ENCODE assay signal across 2 cellular contexts in the genomic region with DNA sequence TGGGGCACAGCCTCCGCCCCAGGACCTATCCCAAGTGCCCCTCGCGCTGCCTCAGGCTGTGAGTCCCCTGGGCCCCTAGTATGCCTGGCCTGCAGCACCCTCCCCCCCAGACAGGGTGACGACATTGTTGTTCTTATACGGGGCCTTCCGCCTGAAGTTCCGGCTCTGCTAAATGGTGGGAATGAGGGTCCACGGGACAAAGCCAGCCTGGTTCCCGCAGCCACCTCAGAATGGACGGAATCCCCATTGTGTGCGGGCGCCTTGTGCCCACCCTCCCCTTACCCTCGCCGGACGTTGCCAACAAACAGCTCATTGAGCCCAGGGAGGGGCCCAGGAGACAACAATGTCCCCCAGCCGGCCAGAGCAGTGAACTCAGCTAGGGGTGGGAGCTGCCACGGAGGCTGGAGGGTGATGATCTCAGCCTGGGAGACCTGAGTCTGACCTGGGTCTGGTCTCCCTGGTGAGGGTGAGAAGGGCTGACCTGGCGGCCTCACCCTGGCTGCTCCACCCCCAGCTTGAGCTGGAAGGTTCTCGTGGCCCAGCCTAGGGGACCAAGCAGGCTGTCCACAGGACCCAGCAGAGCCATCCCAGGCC.
TF ChIP-seq lines count a peak whose summit lies in the region.

No MANE protein-coding gene starts in this region.

TF ChIP-seq in IMR-90, 13 proteins besides CTCF, POLR2A, EP300 and RAD21:
- TF ChIP-seq MAFK (IDR thresholded peaks at IDR 0.05; ENCODE audit: low read depth, low read length) (no peak), RFX5 (IDR thresholded peaks at IDR 0.05; ENCODE audit: low read depth, low read length) (no peak), CHD1 (IDR thresholded peaks at IDR 0.05; ENCODE audit: low read depth, low read length) (no peak), MAZ (IDR thresholded peaks at IDR 0.05; ENCODE audit: borderline replicate concordance, low read depth, low read length) (no peak), SMC3 (IDR thresholded peaks at IDR 0.05; ENCODE audit: low read depth, low read length) (no peak), CEBPB (IDR thresholded peaks at IDR 0.05; ENCODE audit: low read depth, low read length) (no peak), RCOR1 (IDR thresholded peaks at IDR 0.05; ENCODE audit: insufficient replicate concordance, low read length) (no peak), NFE2L2 (IDR thresholded peaks at IDR 0.05; ENCODE audit: low read depth, low read length) (no peak), BHLHE40 (IDR thresholded peaks at IDR 0.05; ENCODE audit: low read depth, low read length) (no peak), FOS (IDR thresholded peaks at IDR 0.05; ENCODE audit: low read depth, low read length) (no peak)
- TF ChIP-seq, protein P1, sequence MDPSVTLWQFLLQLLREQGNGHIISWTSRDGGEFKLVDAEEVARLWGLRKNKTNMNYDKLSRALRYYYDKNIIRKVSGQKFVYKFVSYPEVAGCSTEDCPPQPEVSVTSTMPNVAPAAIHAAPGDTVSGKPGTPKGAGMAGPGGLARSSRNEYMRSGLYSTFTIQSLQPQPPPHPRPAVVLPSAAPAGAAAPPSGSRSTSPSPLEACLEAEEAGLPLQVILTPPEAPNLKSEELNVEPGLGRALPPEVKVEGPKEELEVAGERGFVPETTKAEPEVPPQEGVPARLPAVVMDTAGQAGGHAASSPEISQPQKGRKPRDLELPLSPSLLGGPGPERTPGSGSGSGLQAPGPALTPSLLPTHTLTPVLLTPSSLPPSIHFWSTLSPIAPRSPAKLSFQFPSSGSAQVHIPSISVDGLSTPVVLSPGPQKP (IDR thresholded peaks at IDR 0.05; ENCODE audit: borderline replicate concordance, low read depth, low read length) = no peak

TF ChIP-seq in endothelial cell of umbilical vein, 7 proteins besides CTCF, POLR2A, EP300 and RAD21:
- TF ChIP-seq MAX (IDR thresholded peaks at IDR 0.05; ENCODE audit: insufficient read depth, insufficient read length) (no peak), JUN (IDR thresholded peaks at IDR 0.05; ENCODE audit: borderline replicate concordance, insufficient read depth, insufficient read length, low read depth) (peak; percentile 44), POLR2AphosphoS5 (IDR thresholded peaks at IDR 0.05; ENCODE audit: insufficient read depth, low read depth, low read length) (peak; percentile 6), GATA2 (IDR thresholded peaks at IDR 0.05; ENCODE audit: insufficient read depth, insufficient read length, low read depth, low read length) (no peak), FOS (IDR thresholded peaks at IDR 0.05; ENCODE audit: borderline replicate concordance, insufficient read depth, low read length) (no peak), MYC (IDR thresholded peaks at IDR 0.05; ENCODE audit: low read depth, low read length) (no peak)
TF ChIP-seq in endothelial cell of umbilical vein: peak in this region for 2.
